Comparison of ENCODE assay signal across 1 cellular context in the genomic region with DNA sequence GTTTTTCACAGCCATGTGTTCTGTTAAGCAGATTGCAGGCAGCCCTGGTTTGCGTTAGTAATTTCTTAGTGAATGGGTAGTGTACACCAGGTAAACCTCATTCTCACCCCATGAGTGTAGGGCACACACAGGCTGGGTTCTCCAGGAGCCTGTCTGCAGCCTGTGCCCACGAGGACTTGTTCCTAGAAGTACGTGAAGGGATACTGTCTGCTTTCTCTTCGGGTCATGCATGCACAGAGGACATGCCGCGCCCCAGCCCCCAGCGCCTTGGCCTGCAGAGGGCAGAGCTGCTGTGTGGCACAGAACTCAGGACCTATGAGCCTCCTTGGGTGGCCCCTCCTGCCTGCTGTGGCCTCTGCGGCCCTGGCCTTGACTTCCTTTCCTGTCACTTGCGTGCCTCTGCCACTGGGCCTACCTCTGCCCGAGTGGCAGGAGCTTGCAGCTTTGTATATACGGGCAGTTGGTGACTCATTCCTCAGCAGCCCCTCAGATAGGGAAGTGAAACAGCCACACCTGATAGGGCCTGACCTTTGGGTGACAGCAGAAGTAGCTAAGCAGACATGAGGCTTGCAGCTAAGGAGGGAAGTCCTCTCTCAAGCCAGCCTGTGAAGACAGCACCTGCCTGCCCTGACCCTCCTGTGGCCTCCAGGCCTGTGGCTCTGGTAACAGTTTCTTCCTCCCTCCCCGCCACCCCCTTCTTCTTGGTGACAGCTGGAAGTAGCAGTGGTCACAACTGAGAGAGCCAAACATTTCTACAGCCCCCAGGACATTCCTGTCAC.
TF ChIP-seq lines count a peak whose summit lies in the region.

No MANE protein-coding gene starts in this region.

TF ChIP-seq in HepG2, 621 proteins besides CTCF, POLR2A, EP300 and RAD21 (continued from another document and continues in another):
- TF ChIP-seq, protein P1, sequence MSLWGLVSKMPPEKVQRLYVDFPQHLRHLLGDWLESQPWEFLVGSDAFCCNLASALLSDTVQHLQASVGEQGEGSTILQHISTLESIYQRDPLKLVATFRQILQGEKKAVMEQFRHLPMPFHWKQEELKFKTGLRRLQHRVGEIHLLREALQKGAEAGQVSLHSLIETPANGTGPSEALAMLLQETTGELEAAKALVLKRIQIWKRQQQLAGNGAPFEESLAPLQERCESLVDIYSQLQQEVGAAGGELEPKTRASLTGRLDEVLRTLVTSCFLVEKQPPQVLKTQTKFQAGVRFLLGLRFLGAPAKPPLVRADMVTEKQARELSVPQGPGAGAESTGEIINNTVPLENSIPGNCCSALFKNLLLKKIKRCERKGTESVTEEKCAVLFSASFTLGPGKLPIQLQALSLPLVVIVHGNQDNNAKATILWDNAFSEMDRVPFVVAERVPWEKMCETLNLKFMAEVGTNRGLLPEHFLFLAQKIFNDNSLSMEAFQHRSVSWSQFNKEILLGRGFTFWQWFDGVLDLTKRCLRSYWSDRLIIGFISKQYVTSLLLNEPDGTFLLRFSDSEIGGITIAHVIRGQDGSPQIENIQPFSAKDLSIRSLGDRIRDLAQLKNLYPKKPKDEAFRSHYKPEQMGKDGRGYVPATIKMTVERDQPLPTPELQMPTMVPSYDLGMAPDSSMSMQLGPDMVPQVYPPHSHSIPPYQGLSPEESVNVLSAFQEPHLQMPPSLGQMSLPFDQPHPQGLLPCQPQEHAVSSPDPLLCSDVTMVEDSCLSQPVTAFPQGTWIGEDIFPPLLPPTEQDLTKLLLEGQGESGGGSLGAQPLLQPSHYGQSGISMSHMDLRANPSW (CRISPR knock-in tag; IDR thresholded peaks at IDR 0.05; ENCODE audit: borderline replicate concordance), result no peak; the same call in 1 of the 2 replicates
- TF ChIP-seq, protein P2, sequence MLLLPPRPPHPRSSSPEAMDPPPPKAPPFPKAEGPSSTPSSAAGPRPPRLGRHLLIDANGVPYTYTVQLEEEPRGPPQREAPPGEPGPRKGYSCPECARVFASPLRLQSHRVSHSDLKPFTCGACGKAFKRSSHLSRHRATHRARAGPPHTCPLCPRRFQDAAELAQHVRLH (CRISPR knock-in tag; IDR thresholded peaks at IDR 0.05; ENCODE audit: borderline replicate concordance, low read depth), result 0 out of 2 replicates have a peak, but pooled peaks have one; percentile 49
- TF ChIP-seq, protein P3, sequence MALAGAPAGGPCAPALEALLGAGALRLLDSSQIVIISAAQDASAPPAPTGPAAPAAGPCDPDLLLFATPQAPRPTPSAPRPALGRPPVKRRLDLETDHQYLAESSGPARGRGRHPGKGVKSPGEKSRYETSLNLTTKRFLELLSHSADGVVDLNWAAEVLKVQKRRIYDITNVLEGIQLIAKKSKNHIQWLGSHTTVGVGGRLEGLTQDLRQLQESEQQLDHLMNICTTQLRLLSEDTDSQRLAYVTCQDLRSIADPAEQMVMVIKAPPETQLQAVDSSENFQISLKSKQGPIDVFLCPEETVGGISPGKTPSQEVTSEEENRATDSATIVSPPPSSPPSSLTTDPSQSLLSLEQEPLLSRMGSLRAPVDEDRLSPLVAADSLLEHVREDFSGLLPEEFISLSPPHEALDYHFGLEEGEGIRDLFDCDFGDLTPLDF (CRISPR knock-in tag; IDR thresholded peaks at IDR 0.05), result no peak
- TF ChIP-seq, protein P4, sequence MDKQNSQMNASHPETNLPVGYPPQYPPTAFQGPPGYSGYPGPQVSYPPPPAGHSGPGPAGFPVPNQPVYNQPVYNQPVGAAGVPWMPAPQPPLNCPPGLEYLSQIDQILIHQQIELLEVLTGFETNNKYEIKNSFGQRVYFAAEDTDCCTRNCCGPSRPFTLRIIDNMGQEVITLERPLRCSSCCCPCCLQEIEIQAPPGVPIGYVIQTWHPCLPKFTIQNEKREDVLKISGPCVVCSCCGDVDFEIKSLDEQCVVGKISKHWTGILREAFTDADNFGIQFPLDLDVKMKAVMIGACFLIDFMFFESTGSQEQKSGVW (CRISPR knock-in tag; IDR thresholded peaks at IDR 0.05; ENCODE audit: borderline replicate concordance), result no peak
- TF ChIP-seq MEF2D (CRISPR knock-in tag; IDR thresholded peaks at IDR 0.05) (no peak; the same call in 1 of the 2 replicates), ZMYM3 (CRISPR knock-in tag; IDR thresholded peaks at IDR 0.05) (peak; percentile 45; the same call in 1 of the 2 replicates), ZNF891 (CRISPR knock-in tag; IDR thresholded peaks at IDR 0.05) (peak; percentile 69; the same call in 1 of the 2 replicates), ZNF746 (CRISPR knock-in tag; IDR thresholded peaks at IDR 0.05) (0 out of 2 replicates have a peak, but pooled peaks have one; percentile 47), SIN3A (IDR thresholded peaks at IDR 0.05; ENCODE audit: borderline replicate concordance, low read depth, low read length) (peak; percentile 64; the same call in 1 of the 2 replicates), ZNF446 (CRISPR knock-in tag; IDR thresholded peaks at IDR 0.05) (no peak), ZSCAN12 (CRISPR knock-in tag; IDR thresholded peaks at IDR 0.05) (no peak), ZNF572 (CRISPR knock-in tag; IDR thresholded peaks at IDR 0.05) (no peak), DMAP1 (CRISPR knock-in tag; IDR thresholded peaks at IDR 0.05) (0 out of 2 replicates have a peak, but pooled peaks have one; percentile 9), SMAD3 (CRISPR knock-in tag; IDR thresholded peaks at IDR 0.05) (no peak; the same call in 1 of the 2 replicates), RAD51 (IDR thresholded peaks at IDR 0.05; ENCODE audit: borderline replicate concordance) (no peak), MATR3 (CRISPR knock-in tag; IDR thresholded peaks at IDR 0.05) (no peak), IKZF1 (IDR thresholded peaks at IDR 0.05) (no peak), ZNF30 (CRISPR knock-in tag; IDR thresholded peaks at IDR 0.05) (no peak), FOXK2 (IDR thresholded peaks at IDR 0.05) (no peak), MAF1 (CRISPR knock-in tag; IDR thresholded peaks at IDR 0.05; ENCODE audit: borderline replicate concordance) (no peak), ZNF780A (CRISPR knock-in tag; IDR thresholded peaks at IDR 0.05) (no peak; the same call in 1 of the 2 replicates), ZNF180 (CRISPR knock-in tag; IDR thresholded peaks at IDR 0.05; ENCODE audit: borderline replicate concordance, low read depth) (no peak), MXI1 (IDR thresholded peaks at IDR 0.05; ENCODE audit: borderline replicate concordance, low read depth, low read length) (peak; percentile 86; the same call in 1 of the 3 replicates), POGZ (CRISPR knock-in tag; IDR thresholded peaks at IDR 0.05) (peak; percentile 74), ZNF17 (CRISPR knock-in tag; IDR thresholded peaks at IDR 0.05) (no peak), AKAP8 (CRISPR knock-in tag; IDR thresholded peaks at IDR 0.05) (peak; percentile 92), NFRKB (IDR thresholded peaks at IDR 0.05) (no peak), ZNF83 (CRISPR knock-in tag; IDR thresholded peaks at IDR 0.05; ENCODE audit: borderline replicate concordance) (no peak; the same call in 1 of the 2 replicates), ZFY (CRISPR knock-in tag; IDR thresholded peaks at IDR 0.05) (peak; percentile 67)
- TF ChIP-seq, protein P5, sequence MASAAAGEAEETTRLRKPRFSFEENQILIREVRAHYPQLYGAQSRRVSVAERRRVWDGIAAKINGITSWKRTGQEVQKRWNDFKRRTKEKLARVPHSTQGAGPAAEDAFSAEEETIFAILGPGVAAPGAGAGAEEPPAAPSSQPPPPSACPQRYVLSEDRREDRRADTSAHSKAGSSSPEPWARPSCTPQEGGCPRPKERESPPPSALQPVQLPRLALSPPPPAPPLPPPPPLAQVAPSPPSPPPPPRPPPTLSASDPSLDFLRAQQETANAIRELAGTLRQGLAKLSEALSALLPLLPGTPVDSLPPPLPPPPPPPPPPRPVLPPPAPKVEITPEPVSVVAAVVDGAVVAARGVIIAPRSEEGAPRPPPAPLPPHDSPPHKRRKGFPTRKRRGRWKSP (CRISPR knock-in tag; IDR thresholded peaks at IDR 0.05), result peak; percentile 79
- TF ChIP-seq, protein P6, sequence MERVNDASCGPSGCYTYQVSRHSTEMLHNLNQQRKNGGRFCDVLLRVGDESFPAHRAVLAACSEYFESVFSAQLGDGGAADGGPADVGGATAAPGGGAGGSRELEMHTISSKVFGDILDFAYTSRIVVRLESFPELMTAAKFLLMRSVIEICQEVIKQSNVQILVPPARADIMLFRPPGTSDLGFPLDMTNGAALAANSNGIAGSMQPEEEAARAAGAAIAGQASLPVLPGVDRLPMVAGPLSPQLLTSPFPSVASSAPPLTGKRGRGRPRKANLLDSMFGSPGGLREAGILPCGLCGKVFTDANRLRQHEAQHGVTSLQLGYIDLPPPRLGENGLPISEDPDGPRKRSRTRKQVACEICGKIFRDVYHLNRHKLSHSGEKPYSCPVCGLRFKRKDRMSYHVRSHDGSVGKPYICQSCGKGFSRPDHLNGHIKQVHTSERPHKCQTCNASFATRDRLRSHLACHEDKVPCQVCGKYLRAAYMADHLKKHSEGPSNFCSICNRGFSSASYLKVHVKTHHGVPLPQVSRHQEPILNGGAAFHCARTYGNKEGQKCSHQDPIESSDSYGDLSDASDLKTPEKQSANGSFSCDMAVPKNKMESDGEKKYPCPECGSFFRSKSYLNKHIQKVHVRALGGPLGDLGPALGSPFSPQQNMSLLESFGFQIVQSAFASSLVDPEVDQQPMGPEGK (CRISPR knock-in tag; IDR thresholded peaks at IDR 0.05), result peak; percentile 91
- TF ChIP-seq, protein P7, sequence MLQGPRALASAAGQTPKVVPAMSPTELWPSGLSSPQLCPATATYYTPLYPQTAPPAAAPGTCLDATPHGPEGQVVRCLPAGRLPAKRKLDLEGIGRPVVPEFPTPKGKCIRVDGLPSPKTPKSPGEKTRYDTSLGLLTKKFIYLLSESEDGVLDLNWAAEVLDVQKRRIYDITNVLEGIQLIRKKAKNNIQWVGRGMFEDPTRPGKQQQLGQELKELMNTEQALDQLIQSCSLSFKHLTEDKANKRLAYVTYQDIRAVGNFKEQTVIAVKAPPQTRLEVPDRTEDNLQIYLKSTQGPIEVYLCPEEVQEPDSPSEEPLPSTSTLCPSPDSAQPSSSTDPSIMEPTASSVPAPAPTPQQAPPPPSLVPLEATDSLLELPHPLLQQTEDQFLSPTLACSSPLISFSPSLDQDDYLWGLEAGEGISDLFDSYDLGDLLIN (CRISPR knock-in tag; IDR thresholded peaks at IDR 0.05; ENCODE audit: borderline replicate concordance), result no peak
- TF ChIP-seq, protein P8, sequence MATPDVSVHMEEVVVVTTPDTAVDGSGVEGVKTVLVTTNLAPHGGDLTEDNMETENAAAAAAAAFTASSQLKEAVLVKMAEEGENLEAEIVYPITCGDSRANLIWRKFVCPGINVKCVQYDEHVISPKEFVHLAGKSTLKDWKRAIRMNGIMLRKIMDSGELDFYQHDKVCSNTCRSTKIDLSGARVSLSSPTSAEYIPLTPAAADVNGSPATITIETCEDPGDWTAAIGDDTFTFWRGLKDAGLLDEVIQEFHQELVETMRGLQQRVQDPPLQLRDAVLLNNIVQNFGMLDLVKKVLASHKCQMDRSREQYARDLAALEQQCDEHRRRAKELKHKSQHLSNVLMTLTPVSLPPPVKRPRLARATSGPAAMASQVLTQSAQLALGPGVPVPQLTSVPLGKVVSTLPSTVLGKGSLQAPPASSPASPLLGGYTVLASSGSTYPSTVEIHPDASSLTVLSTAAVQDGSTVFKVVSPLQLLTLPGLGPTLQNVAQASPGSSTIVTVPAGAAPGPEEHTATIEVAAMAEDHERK (CRISPR knock-in tag; IDR thresholded peaks at IDR 0.05; ENCODE audit: low read depth), result no peak
- TF ChIP-seq, protein P9, sequence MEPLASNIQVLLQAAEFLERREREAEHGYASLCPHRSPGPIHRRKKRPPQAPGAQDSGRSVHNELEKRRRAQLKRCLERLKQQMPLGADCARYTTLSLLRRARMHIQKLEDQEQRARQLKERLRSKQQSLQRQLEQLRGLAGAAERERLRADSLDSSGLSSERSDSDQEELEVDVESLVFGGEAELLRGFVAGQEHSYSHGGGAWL (CRISPR knock-in tag; IDR thresholded peaks at IDR 0.05), result no peak
- TF ChIP-seq, protein P10, sequence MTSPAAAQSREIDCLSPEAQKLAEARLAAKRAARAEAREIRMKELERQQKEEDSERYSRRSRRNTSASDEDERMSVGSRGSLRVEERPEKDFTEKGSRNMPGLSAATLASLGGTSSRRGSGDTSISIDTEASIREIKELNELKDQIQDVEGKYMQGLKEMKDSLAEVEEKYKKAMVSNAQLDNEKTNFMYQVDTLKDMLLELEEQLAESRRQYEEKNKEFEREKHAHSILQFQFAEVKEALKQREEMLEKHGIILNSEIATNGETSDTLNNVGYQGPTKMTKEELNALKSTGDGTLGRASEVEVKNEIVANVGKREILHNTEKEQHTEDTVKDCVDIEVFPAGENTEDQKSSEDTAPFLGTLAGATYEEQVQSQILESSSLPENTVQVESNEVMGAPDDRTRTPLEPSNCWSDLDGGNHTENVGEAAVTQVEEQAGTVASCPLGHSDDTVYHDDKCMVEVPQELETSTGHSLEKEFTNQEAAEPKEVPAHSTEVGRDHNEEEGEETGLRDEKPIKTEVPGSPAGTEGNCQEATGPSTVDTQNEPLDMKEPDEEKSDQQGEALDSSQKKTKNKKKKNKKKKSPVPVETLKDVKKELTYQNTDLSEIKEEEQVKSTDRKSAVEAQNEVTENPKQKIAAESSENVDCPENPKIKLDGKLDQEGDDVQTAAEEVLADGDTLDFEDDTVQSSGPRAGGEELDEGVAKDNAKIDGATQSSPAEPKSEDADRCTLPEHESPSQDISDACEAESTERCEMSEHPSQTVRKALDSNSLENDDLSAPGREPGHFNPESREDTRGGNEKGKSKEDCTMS (CRISPR knock-in tag; conservative IDR thresholded peaks at IDR 0.05), result no peak
- TF ChIP-seq, protein P11, sequence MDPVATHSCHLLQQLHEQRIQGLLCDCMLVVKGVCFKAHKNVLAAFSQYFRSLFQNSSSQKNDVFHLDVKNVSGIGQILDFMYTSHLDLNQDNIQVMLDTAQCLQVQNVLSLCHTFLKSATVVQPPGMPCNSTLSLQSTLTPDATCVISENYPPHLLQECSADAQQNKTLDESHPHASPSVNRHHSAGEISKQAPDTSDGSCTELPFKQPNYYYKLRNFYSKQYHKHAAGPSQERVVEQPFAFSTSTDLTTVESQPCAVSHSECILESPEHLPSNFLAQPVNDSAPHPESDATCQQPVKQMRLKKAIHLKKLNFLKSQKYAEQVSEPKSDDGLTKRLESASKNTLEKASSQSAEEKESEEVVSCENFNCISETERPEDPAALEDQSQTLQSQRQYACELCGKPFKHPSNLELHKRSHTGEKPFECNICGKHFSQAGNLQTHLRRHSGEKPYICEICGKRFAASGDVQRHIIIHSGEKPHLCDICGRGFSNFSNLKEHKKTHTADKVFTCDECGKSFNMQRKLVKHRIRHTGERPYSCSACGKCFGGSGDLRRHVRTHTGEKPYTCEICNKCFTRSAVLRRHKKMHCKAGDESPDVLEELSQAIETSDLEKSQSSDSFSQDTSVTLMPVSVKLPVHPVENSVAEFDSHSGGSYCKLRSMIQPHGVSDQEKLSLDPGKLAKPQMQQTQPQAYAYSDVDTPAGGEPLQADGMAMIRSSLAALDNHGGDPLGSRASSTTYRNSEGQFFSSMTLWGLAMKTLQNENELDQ (CRISPR knock-in tag; IDR thresholded peaks at IDR 0.05; ENCODE audit: borderline replicate concordance), result no peak
